In genomic region chrX:114924423-114924822, GRCh38 we compare ENCODE assay signal across 17 cellular contexts.
DNase-seq lines count a peak whose midpoint lies in the region; ATAC-seq and TF ChIP-seq lines count a peak whose summit lies in the region.
"Had no signal": no experiment of that assay in that cellular context is flagged by ENCODE, and none has a peak within 500 bp of the region (broad histone marks: within the 10 kb centered on the region; RNA-seq: fewer than 3 reads in every experiment).

No MANE protein-coding gene starts in this region.

- no peak overlapping the region for H3K4me2 ChIP-seq in Karpas-422 (ENCODE audit: low read depth, low read length, poor library complexity, severe bottlenecking)
- H3K4me2 ChIP-seq: BLaER1 had no signal

- no peaks in the 10 kb centered on the region for H3K27me3 ChIP-seq in HUES64 (ENCODE audit: insufficient read depth, low read length)
- H3K27me3 ChIP-seq in thoracic aorta (replicated peaks; ENCODE audit: insufficient read depth): no peaks in the 10 kb centered on the region
- no peaks in the 10 kb centered on the region for H3K27me3 ChIP-seq in Karpas-422 (ENCODE audit: low read length)

- no peak for ATAC-seq in thoracic aorta (ENCODE audit: insufficient number of reproducible peaks, low FRiP score, low read depth)
- ATAC-seq in activated T-cell treated with anti-CD3 and anti-CD28 coated beads, Interleukin-2, amount 50 U/mL, for 4 hours: no peak
- ATAC-seq: K562 had no signal

- H3K9me3 ChIP-seq in HUES64 (ENCODE audit: insufficient read depth, low read depth, low read length) (no peaks in the 10 kb centered on the region), thoracic aorta (no peaks in the 10 kb centered on the region), Karpas-422 (ENCODE audit: low read length) (no peaks in the 10 kb centered on the region)
- H3K9me3 ChIP-seq: BLaER1 had no signal

- H3K9ac ChIP-seq in HUES64 (ENCODE audit: low read depth, low read length) (no peak overlapping the region), Karpas-422 (ENCODE audit: low read length) (no peak overlapping the region)
- H3K9ac ChIP-seq: BLaER1 had no signal

- H3K9me3 Mint-ChIP-seq in activated T-cell treated with anti-CD3 and anti-CD28 coated beads, Interleukin-2, amount 50 U/mL, for 4 hours: no peaks in the 10 kb centered on the region

- no peaks in the 10 kb centered on the region for H3K27me3 Mint-ChIP-seq in activated T-cell treated with anti-CD3 and anti-CD28 coated beads, Interleukin-2, amount 50 U/mL, for 4 hours (ENCODE audit: low read depth)

- H3K4me1 ChIP-seq in HUES64 (ENCODE audit: insufficient read depth, low read length) (peaks cover 10% of the 10 kb centered on the region), thoracic aorta (ENCODE audit: control insufficient read depth in 1 of 2, low read depth in 2 of 2) (peaks cover 0 to 15% of the 10 kb centered on the region in 2 donors), Karpas-422 (ENCODE audit: low read length) (no peaks in the 10 kb centered on the region)
- H3K4me1 ChIP-seq: BLaER1 had no signal

- H3K36me3 Mint-ChIP-seq in activated T-cell treated with anti-CD3 and anti-CD28 coated beads, Interleukin-2, amount 50 U/mL, for 4 hours (ENCODE audit: insufficient read depth): no peaks in the 10 kb centered on the region
- H3K36me3 Mint-ChIP-seq: CD8-positive, alpha-beta memory T cell had no signal

- TF ChIP-seq CTCF in fibroblast of pulmonary artery (IDR thresholded peaks at IDR 0.05; ENCODE audit: low read length, missing control alignments) (no peak), thoracic aorta (IDR thresholded peaks at IDR 0.05) (no peak)

- H3K4me3 ChIP-seq in HUES64 (ENCODE audit: low read length) (no peak overlapping the region), fibroblast of pulmonary artery (replicated peaks; ENCODE audit: low read depth, low read length) (no peak overlapping the region), thoracic aorta (peak overlapping the region; percentile 39), Karpas-422 (ENCODE audit: low read length) (no peak overlapping the region)
- H3K4me3 ChIP-seq: BLaER1, K562 had no signal

- H3K36me3 ChIP-seq in HUES64 (ENCODE audit: insufficient read depth, low read length): no peaks in the 10 kb centered on the region
- H3K36me3 ChIP-seq in thoracic aorta: no peaks in the 10 kb centered on the region
- H3K36me3 ChIP-seq in Karpas-422 (ENCODE audit: insufficient read depth, low read length): no peaks in the 10 kb centered on the region
- H3K36me3 ChIP-seq: BLaER1 had no signal

- DNase-seq in EL (peak; percentile 0), fibroblast of pulmonary artery (ENCODE audit: low read depth) (peak; percentile 16), thoracic aorta (ENCODE audit: low spot score) (no peak), HPDE6-E6E7 (ENCODE audit: extremely low spot score) (no peak), Karpas-422 (no peak)
- no peak for DNase-seq in activated T-cell treated with anti-CD3 and anti-CD28 coated beads, Interleukin-2, amount 50 U/mL, for 4 hours
- DNase-seq: CD8-positive, alpha-beta memory T cell; DND-41; GDM1; H7; NCI-H1417 treated with DMSO at 0.1 percent for 48 hours; NCI-H1930; NCI-H2171 treated with DMSO at 0.1 percent for 48 hours; NCI-H446 treated with DMSO at 0.1 percent for 48 hours had no signal

- H2AFZ ChIP-seq in Karpas-422 (ENCODE audit: low read length): no peak overlapping the region

- H3K27ac ChIP-seq in HUES64 (ENCODE audit: low read depth, low read length): 0 out of 2 replicates have a peak overlapping the region, but pooled peaks have one; percentile 9
- peak overlapping the region in 1 of 2 donors; percentile 44 for H3K27ac ChIP-seq in thoracic aorta
- no peak overlapping the region for H3K27ac ChIP-seq in Karpas-422 (ENCODE audit: low read length)
- H3K27ac ChIP-seq: BLaER1 had no signal

- H3K4me3 Mint-ChIP-seq in activated T-cell treated with anti-CD3 and anti-CD28 coated beads, Interleukin-2, amount 50 U/mL, for 4 hours: no peak overlapping the region
- H3K4me3 Mint-ChIP-seq: CD8-positive, alpha-beta memory T cell had no signal

- H3K4me1 Mint-ChIP-seq in activated T-cell treated with anti-CD3 and anti-CD28 coated beads, Interleukin-2, amount 50 U/mL, for 4 hours (ENCODE audit: low read depth): no peaks in the 10 kb centered on the region
- H3K4me1 Mint-ChIP-seq: CD8-positive, alpha-beta memory T cell had no signal

- no peaks in the 10 kb centered on the region for H4K20me1 ChIP-seq in Karpas-422 (ENCODE audit: insufficient read depth, low read depth, low read length)

- no peaks in the 10 kb centered on the region for H3K9me2 ChIP-seq in Karpas-422 (replicated peaks; ENCODE audit: insufficient read depth, low read length)

- H3K79me2 ChIP-seq in Karpas-422 (ENCODE audit: low read length): no peaks in the 10 kb centered on the region

- WGBS in HUES64: 85% methylated on average over 3 of the region's 3 CpGs

Comparison
In these comparisons a context has a peak if more than half of its experiments do, and no peak if none do; other contexts are left out.
1. DNase-seq: peak in EL (single experiment) and fibroblast of pulmonary artery (single experiment); none in thoracic aorta (single experiment), HPDE6-E6E7 (single experiment), Karpas-422 (single experiment) and activated T-cell treated with anti-CD3 and anti-CD28 coated beads, Interleukin-2, amount 50 U/mL, for 4 hours (single experiment).